ENCODE assay signal across 10 cellular contexts in the genomic region with DNA sequence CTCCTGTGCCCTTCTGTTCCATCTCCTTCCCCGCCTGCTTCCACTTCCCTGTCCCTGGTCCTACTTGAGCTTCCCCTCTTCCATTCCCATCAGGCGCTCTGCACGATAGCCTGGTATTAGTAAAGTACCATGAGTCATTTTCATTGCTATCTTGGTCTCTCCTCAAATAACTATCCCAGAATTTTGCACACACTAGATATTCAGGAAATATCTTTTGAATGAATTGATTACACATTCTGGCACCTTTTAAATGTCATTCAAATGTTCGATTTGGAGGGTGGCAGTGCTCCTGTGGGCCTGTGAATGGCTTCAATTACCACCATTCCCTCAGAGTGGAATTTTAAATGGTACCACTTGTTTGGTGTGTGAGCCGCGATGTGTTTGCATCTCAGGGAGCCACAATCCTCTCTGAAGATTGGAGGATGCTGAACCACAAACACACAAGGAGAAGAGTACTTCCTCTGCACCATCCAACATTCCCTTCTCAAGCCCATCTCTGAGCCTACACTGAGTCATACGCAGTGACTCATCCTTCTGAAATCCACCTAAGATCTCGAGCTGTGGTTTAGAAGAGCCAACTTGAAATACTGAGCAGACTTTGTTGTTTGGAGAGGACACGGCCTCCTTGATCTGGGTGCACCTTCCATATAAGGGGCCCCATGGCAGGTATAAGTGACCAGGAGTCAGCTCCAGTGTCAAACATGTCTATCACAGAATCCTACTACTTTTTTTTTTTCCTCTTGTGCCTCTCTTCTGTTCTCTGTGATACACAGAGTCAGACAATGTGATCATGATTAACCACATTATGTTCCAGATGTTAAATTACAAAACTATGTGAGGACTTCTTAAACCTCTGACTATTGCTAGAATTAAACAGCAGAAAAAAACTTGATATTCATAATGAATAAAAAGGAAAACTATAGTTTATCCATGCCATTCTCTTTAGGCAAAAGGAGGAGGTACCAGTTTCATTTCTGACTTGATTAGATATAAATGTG.
DNase-seq lines count a peak whose midpoint lies in the region; ATAC-seq lines count a peak whose summit lies in the region.
"Had no signal": no experiment of that assay in that cellular context is flagged by ENCODE, and none has a peak within 500 bp of the region (broad histone marks: within the 10 kb centered on the region; RNA-seq: fewer than 3 reads in every experiment).

No MANE protein-coding gene starts in this region.

- ATAC-seq in HG02798 (IDR thresholded peaks at IDR 0.05; ENCODE audit: poor library complexity, unreplicated experiment), result no peak

- no peaks in the 10 kb centered on the region for H3K27me3 ChIP-seq in skeletal muscle tissue (ENCODE audit: control insufficient read depth in 3 of 3, insufficient read depth in 3 of 3, low read length in 3 of 3)

- H3K36me3 ChIP-seq in skeletal muscle tissue (ENCODE audit: control insufficient read depth in 3 of 3, insufficient read depth in 3 of 3, low read length in 3 of 3), result no peaks in the 10 kb centered on the region

- no peaks in the 10 kb centered on the region for H3K9me3 ChIP-seq in skeletal muscle tissue (ENCODE audit: control insufficient read depth in 3 of 3, low read length in 3 of 3)

- no peaks in the 10 kb centered on the region for H3K4me1 ChIP-seq in skeletal muscle tissue (ENCODE audit: control insufficient read depth in 3 of 3, insufficient read depth in 3 of 3, low read length in 3 of 3)

- DNase-seq in GM04504 (ENCODE audit: low read depth) (peak; percentile 97), RPMI7951 (ENCODE audit: low read depth) (peak; percentile 100), fibroblast of peridontal ligament (ENCODE audit: extremely low read depth) (peak; percentile 100), midbrain (lab: John Stamatoyannopoulos, UW) (no peak), NCI-H774 (lab: John Stamatoyannopoulos, UW) (no peak), T-helper 9 cell (no peak)
- DNase-seq: activated T-cell treated with anti-CD3 and anti-CD28 coated beads, Interleukin-2, amount 50 U/mL, for 48 hours; NCI-H1436 had no signal

- no peak overlapping the region for H3K4me3 ChIP-seq in skeletal muscle tissue (ENCODE audit: low read length in 3 of 3)

- peak overlapping the region; percentile 30 for H3K27ac ChIP-seq in skeletal muscle tissue (ENCODE audit: low read depth, low read length)

- no peak overlapping the region for H3K9ac ChIP-seq in skeletal muscle tissue (ENCODE audit: low read depth in 1 of 3, low read length in 3 of 3)

Comparison
In these comparisons a context has a peak if more than half of its experiments do, and no peak if none do; other contexts are left out.
1. DNase-seq: peak in GM04504 (single experiment), RPMI7951 (single experiment) and fibroblast of peridontal ligament (single experiment); none in midbrain (single experiment), NCI-H774 (single experiment) and T-helper 9 cell (single experiment).